14 cellular contexts compared by ENCODE assay signal in the genomic region with DNA sequence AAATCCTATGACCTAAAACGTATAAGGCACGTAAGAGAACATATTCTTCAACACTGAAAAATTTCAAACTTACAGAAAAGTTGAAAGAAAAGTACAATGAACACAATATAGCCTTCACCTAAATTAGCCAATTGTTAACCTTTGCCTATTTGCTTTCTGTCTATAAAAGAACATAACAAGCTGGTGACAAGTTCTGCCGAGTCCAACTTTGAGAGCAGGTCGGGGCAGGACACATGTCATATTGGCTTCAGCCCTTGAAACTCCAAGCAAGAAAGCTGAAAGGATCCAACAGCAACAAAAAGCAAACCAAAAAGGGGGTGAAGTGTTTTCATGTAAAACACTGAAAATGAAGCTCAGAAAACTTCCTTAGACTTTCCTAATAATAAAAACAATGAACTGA. TPM values are rescaled to one million over a fixed set of nuclear protein-coding genes. Genes with fewer than 3 reads are reported as not detected.
A peak's percentile ranks its signal among the peaks of the same experiment; 100 is the strongest.
DNase-seq lines count a peak whose midpoint lies in the region; ATAC-seq, FAIRE-seq and TF ChIP-seq lines count a peak whose summit lies in the region.
"Had no signal": no experiment of that assay in that cellular context is flagged by ENCODE, and none has a peak within 500 bp of the region (broad histone marks: within the 10 kb centered on the region; RNA-seq: fewer than 3 reads in every experiment).

No MANE protein-coding gene starts in this region.

- H3K79me2 ChIP-seq in K562 (ENCODE audit: control insufficient read depth, insufficient read depth, low read length) = no peaks in the 10 kb centered on the region

- H2AFZ ChIP-seq in K562 (ENCODE audit: low read depth, low read length) = no peak overlapping the region

- H3K4me2 ChIP-seq in K562 (ENCODE audit: insufficient read depth, low read length) = no peak overlapping the region

- no peak overlapping the region for H3K4me3 ChIP-seq in K562
- H3K4me3 ChIP-seq in mucosa of descending colon = no peak overlapping the region
- no peak overlapping the region for H3K4me3 ChIP-seq in upper lobe of right lung
- H3K4me3 ChIP-seq: lung, sigmoid colon had no signal

- peaks cover 7% of the 10 kb centered on the region; the same call in 1 of the 3 replicates for H3K36me3 ChIP-seq in K562 (ENCODE audit: control insufficient read depth, insufficient read depth, low read length)
- no peaks in the 10 kb centered on the region for H3K36me3 ChIP-seq in mucosa of descending colon (ENCODE audit: low read depth)
- peaks cover 78% of the 10 kb centered on the region for H3K36me3 ChIP-seq in upper lobe of right lung

- H4K20me1 ChIP-seq in K562 (replicated peaks; ENCODE audit: control insufficient read depth, insufficient read depth, low read length) = no peaks in the 10 kb centered on the region; the same call in 1 of the 2 replicates

- in situ Hi-C loops in K562 (cut with MboI) = no loop called here

- no peaks in the 10 kb centered on the region for H3K9me3 Mint-ChIP-seq in activated naive CD4-positive, alpha-beta T cell treated with anti-CD3 and anti-CD28 coated beads, Interleukin-2, amount 50 U/mL, for 24 hours
- H3K9me3 Mint-ChIP-seq: type B pancreatic cell had no signal

- 59% methylated on average over 4 of the region's 4 CpGs for WGBS in K562 (ENCODE audit: insufficient coverage, low coverage, missing lambda C conversion rate)

- H3K9me1 ChIP-seq in K562 (ENCODE audit: control insufficient read depth, insufficient read depth, low read length) = no peaks in the 10 kb centered on the region

- DNase-seq in activated naive CD4-positive, alpha-beta T cell treated with anti-CD3 and anti-CD28 coated beads, Interleukin-2, amount 50 U/mL, for 16 hours = no peak
- DNase-seq in K562 (ENCODE audit: extremely low read depth in 1 of 4, low spot score in 3 of 4) (no peak), mucosa of descending colon (no peak), upper lobe of right lung (no peak), DMS 273 (lab: John Stamatoyannopoulos, UW; ENCODE audit: unreplicated experiment) (no peak)
- DNase-seq: caudate nucleus; NCI-H1105; sigmoid colon; stimulated activated CD4-positive, alpha-beta T cell treated with anti-CD3 and anti-CD28 coated beads, Interleukin-4, amount 100 ng/mL, for 1 hour had no signal

- no peak for TF ChIP-seq RAD21 in K562 (CRISPR knock-in tag; conservative IDR thresholded peaks at IDR 0.05 in 1 of 2, IDR thresholded peaks at IDR 0.05 in 1 of 2)

- no peak for TF ChIP-seq POLR2A in K562 (conservative IDR thresholded peaks at IDR 0.05)

- BruUV-seq in K562 (replicated peaks; lab: Mats Ljungman, UMichigan) = no TSS peak

- no peaks in the 10 kb centered on the region; a peak in 2 of 5 replicates for H3K4me1 ChIP-seq in K562 (replicated peaks in 1 of 2; ENCODE audit: control insufficient read depth in 2 of 2, insufficient read depth in 2 of 2, low read length in 2 of 2)
- peaks cover 23% of the 10 kb centered on the region for H3K4me1 ChIP-seq in mucosa of descending colon (ENCODE audit: low read depth)
- peaks cover 33% of the 10 kb centered on the region for H3K4me1 ChIP-seq in upper lobe of right lung

- H3K9me3 ChIP-seq in K562 (replicated peaks; ENCODE audit: control insufficient read depth, insufficient read depth, low read depth, low read length) (no peaks in the 10 kb centered on the region), mucosa of descending colon (no peaks in the 10 kb centered on the region), upper lobe of right lung (no peaks in the 10 kb centered on the region)
- H3K9me3 ChIP-seq: sigmoid colon had no signal

- no peak overlapping the region for H3K9ac ChIP-seq in K562 (ENCODE audit: insufficient read depth in 1 of 2, low read depth in 2 of 2, low read length in 2 of 2)

- no peak overlapping the region for H3K4me3 Mint-ChIP-seq in activated naive CD4-positive, alpha-beta T cell treated with anti-CD3 and anti-CD28 coated beads, Interleukin-2, amount 50 U/mL, for 24 hours
- H3K4me3 Mint-ChIP-seq: type B pancreatic cell had no signal

- H3K27me3 Mint-ChIP-seq in activated naive CD4-positive, alpha-beta T cell treated with anti-CD3 and anti-CD28 coated beads, Interleukin-2, amount 50 U/mL, for 24 hours = no peaks in the 10 kb centered on the region
- H3K27me3 Mint-ChIP-seq: type B pancreatic cell had no signal

- peak overlapping the region; percentile 30 for H3K27ac Mint-ChIP-seq in activated naive CD4-positive, alpha-beta T cell treated with anti-CD3 and anti-CD28 coated beads, Interleukin-2, amount 50 U/mL, for 24 hours
- H3K27ac Mint-ChIP-seq: type B pancreatic cell had no signal

- H3K27me3 ChIP-seq in K562 (ENCODE audit: control insufficient read depth in 2 of 2, insufficient read depth in 2 of 2, low read length in 2 of 2) (no peaks in the 10 kb centered on the region), upper lobe of right lung (no peaks in the 10 kb centered on the region)
- H3K27me3 ChIP-seq: sigmoid colon had no signal

- TF ChIP-seq CTCF in K562 (IDR thresholded peaks at IDR 0.05 in 2 of 3, conservative IDR thresholded peaks at IDR 0.05 in 1 of 3; ENCODE audit: insufficient read depth in 2 of 3, low read depth in 1 of 3, low read length in 3 of 3) (no peak), mucosa of descending colon (IDR thresholded peaks at IDR 0.05) (no peak), upper lobe of right lung (IDR thresholded peaks at IDR 0.05) (no peak)

- CTCF ChIA-PET in K562 (lab: Yijun Ruan, JAX; ENCODE audit: low intra/inter-chr PET ratio) = no interaction called here

- intact Hi-C loops in K562 (cut with micrococcal nuclease) (no loop called here), mucosa of descending colon (cut with DNase I, micrococcal nuclease) (no loop called here), upper lobe of right lung (cut with DNase I) (no loop called here)

- H3K27ac ChIP-seq in K562 (ENCODE audit: extremely low read depth, low read depth, low read length) (no peak overlapping the region), upper lobe of right lung (peak overlapping the region; percentile 70)
- H3K27ac ChIP-seq: sigmoid colon had no signal

- FAIRE-seq in K562 (lab: Jason Lieb, UNC) = peak; percentile 49

- POLR2A ChIA-PET in K562 (lab: Yijun Ruan, JAX) = interaction anchor here (0.8 kb wide), 1 partner anchor 9 kb away, joined by 3 read pairs; no protein-coding TSS in a partner anchor

- no peak for TF ChIP-seq EP300 in K562 (IDR thresholded peaks at IDR 0.05; ENCODE audit: low read length)

- ATAC-seq in K562 = no peak
- ATAC-seq in mucosa of descending colon = peak; percentile 82
- no peak for ATAC-seq in upper lobe of right lung
- no peak for ATAC-seq in GM18867 (IDR thresholded peaks at IDR 0.05; ENCODE audit: unreplicated experiment)
- no peak for ATAC-seq in HG03571 (IDR thresholded peaks at IDR 0.05; ENCODE audit: unreplicated experiment)

- H3K4me1 Mint-ChIP-seq in activated naive CD4-positive, alpha-beta T cell treated with anti-CD3 and anti-CD28 coated beads, Interleukin-2, amount 50 U/mL, for 24 hours = peaks cover 17% of the 10 kb centered on the region

- peaks cover 13% of the 10 kb centered on the region for H3K36me3 Mint-ChIP-seq in activated naive CD4-positive, alpha-beta T cell treated with anti-CD3 and anti-CD28 coated beads, Interleukin-2, amount 50 U/mL, for 24 hours

TF ChIP-seq in K562, 482 proteins besides CTCF, POLR2A, EP300 and RAD21 (continues in another document):
- TF ChIP-seq SETDB1 (IDR thresholded peaks at IDR 0.05; ENCODE audit: low read length) (no peak), DPF2 (IDR thresholded peaks at IDR 0.05) (no peak)
- TF ChIP-seq, protein P1, sequence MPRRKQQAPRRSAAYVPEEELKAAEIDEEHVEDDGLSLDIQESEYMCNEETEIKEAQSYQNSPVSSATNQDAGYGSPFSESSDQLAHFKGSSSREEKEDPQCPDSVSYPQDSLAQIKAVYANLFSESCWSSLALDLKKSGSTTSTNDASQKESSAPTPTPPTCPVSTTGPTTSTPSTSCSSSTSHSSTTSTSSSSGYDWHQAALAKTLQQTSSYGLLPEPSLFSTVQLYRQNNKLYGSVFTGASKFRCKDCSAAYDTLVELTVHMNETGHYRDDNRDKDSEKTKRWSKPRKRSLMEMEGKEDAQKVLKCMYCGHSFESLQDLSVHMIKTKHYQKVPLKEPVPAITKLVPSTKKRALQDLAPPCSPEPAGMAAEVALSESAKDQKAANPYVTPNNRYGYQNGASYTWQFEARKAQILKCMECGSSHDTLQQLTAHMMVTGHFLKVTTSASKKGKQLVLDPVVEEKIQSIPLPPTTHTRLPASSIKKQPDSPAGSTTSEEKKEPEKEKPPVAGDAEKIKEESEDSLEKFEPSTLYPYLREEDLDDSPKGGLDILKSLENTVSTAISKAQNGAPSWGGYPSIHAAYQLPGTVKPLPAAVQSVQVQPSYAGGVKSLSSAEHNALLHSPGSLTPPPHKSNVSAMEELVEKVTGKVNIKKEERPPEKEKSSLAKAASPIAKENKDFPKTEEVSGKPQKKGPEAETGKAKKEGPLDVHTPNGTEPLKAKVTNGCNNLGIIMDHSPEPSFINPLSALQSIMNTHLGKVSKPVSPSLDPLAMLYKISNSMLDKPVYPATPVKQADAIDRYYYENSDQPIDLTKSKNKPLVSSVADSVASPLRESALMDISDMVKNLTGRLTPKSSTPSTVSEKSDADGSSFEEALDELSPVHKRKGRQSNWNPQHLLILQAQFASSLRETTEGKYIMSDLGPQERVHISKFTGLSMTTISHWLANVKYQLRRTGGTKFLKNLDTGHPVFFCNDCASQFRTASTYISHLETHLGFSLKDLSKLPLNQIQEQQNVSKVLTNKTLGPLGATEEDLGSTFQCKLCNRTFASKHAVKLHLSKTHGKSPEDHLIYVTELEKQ (CRISPR knock-in tag; IDR thresholded peaks at IDR 0.05) = no peak

RNA-seq across cellular contexts. Expression of a gene that starts 59.1 kb away (rescaled TPM):
- total RNA-seq in K562 (2011; cell fraction: chromatin; rRNA removed; ENCODE audit: low replicate concordance) = 51.5 and 55.8 TPM in 2 replicates
- total RNA-seq in K562 (2011; cell fraction: nucleolus; rRNA removed) = 24.0 and 27.9 TPM in 2 replicates
- 23.0 and 24.5 TPM in 2 replicates for total RNA-seq in K562 (2011; cell fraction: nucleoplasm; rRNA removed)
- 5.1 and 6.2 TPM in 2 replicates for total RNA-seq in K562 (2014; rRNA removed)
- 8.9 and 9.3 TPM in 2 replicates for total RNA-seq in K562 (2014; rRNA removed; fragmentation: Illumina TruSeq; extraction: Trizol)
- total RNA-seq in K562 (2015; rRNA removed; fragmentation: Illumina TruSeq; extraction: Trizol) = 7.8 and 8.9 TPM in 2 replicates
- 10.1 and 10.7 TPM in 2 replicates for total RNA-seq in K562 (2021)
- 13.7 and 16.3 TPM in 2 replicates for polyA plus RNA-seq in K562 (2011; rRNA removed)
- polyA plus RNA-seq in K562 (2011; cell fraction: cytosol; rRNA removed) = 9.0 and 12.5 TPM in 2 replicates
- polyA plus RNA-seq in K562 (2011; cell fraction: nucleus; rRNA removed) = 28.9 and 35.0 TPM in 2 replicates
- 5.8 and 15.9 TPM in 2 replicates for polyA plus RNA-seq in K562 (2012)
- polyA plus RNA-seq in K562 (2014; fragmentation: Illumina TruSeq; extraction: Trizol) = 7.7 and 9.2 TPM in 2 replicates
- polyA plus RNA-seq in K562 (2014; fragmentation: Nextera tagmentation; extraction: Ambion mirVana) = under 1 TPM; 0.15 to 0.48 TPM
- polyA plus RNA-seq in K562 (2014; rRNA removed) = 6.5 and 6.9 TPM in 2 replicates
- polyA minus RNA-seq in K562 (2011; rRNA and poly(A)+ RNA removed) = 10.0 and 13.7 TPM in 2 replicates
- 5.5 and 8.6 TPM in 2 replicates for polyA minus RNA-seq in K562 (2011; cell fraction: cytosol; rRNA and poly(A)+ RNA removed)
- polyA minus RNA-seq in K562 (2011; cell fraction: nucleus; rRNA and poly(A)+ RNA removed) = 7.5 and 11.8 TPM in 2 replicates
- total RNA-seq in mucosa of descending colon = 10 to 100 TPM; 54.8 to 65.6 (median 57.0) TPM
- 88.7 TPM for total RNA-seq in upper lobe of right lung
